17 cellular contexts compared by ENCODE assay signal in the genomic region with DNA sequence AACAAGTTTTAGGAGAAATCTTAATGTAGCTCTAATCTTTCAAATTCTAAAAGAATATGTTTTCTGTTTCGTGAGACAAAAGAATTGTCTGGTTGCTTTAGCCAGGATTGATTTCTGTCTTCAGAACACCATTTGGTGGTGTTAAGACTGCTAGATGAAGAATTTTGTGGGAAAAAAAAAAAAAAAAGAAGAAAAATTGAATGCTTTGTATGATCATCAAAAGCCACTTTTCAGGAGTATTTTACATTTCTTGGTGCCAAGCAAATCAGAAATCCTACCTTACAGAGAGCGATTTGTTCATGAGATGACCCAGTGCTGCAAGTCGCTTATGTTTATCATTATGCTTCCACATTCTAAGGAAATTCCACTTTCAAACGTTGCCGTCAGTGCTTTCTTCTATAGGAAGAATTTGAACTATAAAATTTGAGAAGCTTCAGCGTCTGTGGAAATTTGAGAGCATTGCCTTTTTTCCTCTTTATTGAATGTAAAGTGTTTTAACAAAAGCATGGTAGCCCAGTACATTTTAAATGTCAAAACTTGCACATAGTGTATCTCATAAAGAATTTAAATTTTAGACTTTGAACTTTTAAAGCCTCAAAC.
DNase-seq lines count a peak whose midpoint lies in the region; TF ChIP-seq lines count a peak whose summit lies in the region.
"Had no signal": no experiment of that assay in that cellular context is flagged by ENCODE, and none has a peak within 500 bp of the region (broad histone marks: within the 10 kb centered on the region; RNA-seq: fewer than 3 reads in every experiment).

No MANE protein-coding gene starts in this region.

- H3K9me3 Mint-ChIP-seq in nephron, result no peaks in the 10 kb centered on the region
- H3K9me3 Mint-ChIP-seq: memory B cell had no signal

- H3K4me3 Mint-ChIP-seq in nephron, result peak overlapping the region; percentile 46 to 74 (median 62)
- H3K4me3 Mint-ChIP-seq: memory B cell had no signal

- in situ Hi-C loops in GM13976 (cut with MboI; ENCODE audit: low sequenced_read_pairs, unreplicated experiment), result no loop called here

- peak overlapping the region; percentile 77 to 93 (median 79) for H3K27ac Mint-ChIP-seq in nephron
- H3K27ac Mint-ChIP-seq: memory B cell had no signal

- H3K27me3 Mint-ChIP-seq in nephron (ENCODE audit: low read depth), result no peaks in the 10 kb centered on the region
- H3K27me3 Mint-ChIP-seq: memory B cell had no signal

- DNase-seq in AG09309 (ENCODE audit: low read depth) (no peak), HFF-Myc (ENCODE audit: extremely low read depth, low read depth) (no peak), coronary artery (ENCODE audit: low spot score) (no peak), GM13976 (ENCODE audit: low spot score) (no peak), D341Med (ENCODE audit: low spot score) (no peak), medulla oblongata (ENCODE audit: extremely low spot score) (no peak), HUDEP-2 (lab: John Stamatoyannopoulos, UW; ENCODE audit: unreplicated experiment in 76 of 76) (no peak)
- DNase-seq: activated T-cell treated with anti-CD3 and anti-CD28 coated beads, Interleukin-2, amount 50 U/mL, for 1 hour; amygdala; effector CD8-positive, alpha-beta T cell; GDM1; NCI-H774; posterior cingulate gyrus; stimulated activated CD4-positive, alpha-beta T cell treated with anti-CD3 and anti-CD28 coated beads, Interleukin-1b, Interleukin-23, amount 100 ng/mL, for 48 hours had no signal

- H3K4me3 ChIP-seq in AG09309 (ENCODE audit: control insufficient read depth, low read depth, low read length) (peak overlapping the region; percentile 11), HFF-Myc (replicated peaks; ENCODE audit: low read depth, low read length) (peak overlapping the region; percentile 5; the same call in 1 of the 2 replicates), coronary artery (peak overlapping the region; percentile 46)

- TF ChIP-seq CTCF in AG09309 (IDR thresholded peaks at IDR 0.05; ENCODE audit: control insufficient read depth, insufficient read depth, low read depth, low read length, missing control alignments) (no peak), HFF-Myc (IDR thresholded peaks at IDR 0.05; ENCODE audit: low read depth, low read length, missing control alignments) (no peak), coronary artery (IDR thresholded peaks at IDR 0.05) (no peak), nephron (IDR thresholded peaks at IDR 0.05; ENCODE audit: unreplicated experiment in 3 of 3) (no peak), GM13976 (IDR thresholded peaks at IDR 0.05; ENCODE audit: borderline replicate concordance, control extremely low read depth, extremely low read depth, insufficient read depth, missing control alignments) (no peak)

- H3K4me1 Mint-ChIP-seq in nephron, result peaks cover 42% of the 10 kb centered on the region

- H3K36me3 Mint-ChIP-seq in nephron (ENCODE audit: low read depth), result no peaks in the 10 kb centered on the region
- H3K36me3 Mint-ChIP-seq: memory B cell had no signal

- no peak overlapping the region for H3K27ac ChIP-seq in coronary artery
- H3K27ac ChIP-seq: C4-2B had no signal
